ENCODE assay signal across 1 cellular context in genomic region chr19:2557093-2557440, GRCh38.
TF ChIP-seq lines count a peak whose summit lies in the region.

No MANE protein-coding gene starts in this region.

TF ChIP-seq in liver, 16 proteins besides CTCF, POLR2A, EP300 and RAD21 (continued from another document):
- TF ChIP-seq REST (IDR thresholded peaks at IDR 0.05), result no peak
